28 cellular contexts compared by ENCODE assay signal in the genomic region with DNA sequence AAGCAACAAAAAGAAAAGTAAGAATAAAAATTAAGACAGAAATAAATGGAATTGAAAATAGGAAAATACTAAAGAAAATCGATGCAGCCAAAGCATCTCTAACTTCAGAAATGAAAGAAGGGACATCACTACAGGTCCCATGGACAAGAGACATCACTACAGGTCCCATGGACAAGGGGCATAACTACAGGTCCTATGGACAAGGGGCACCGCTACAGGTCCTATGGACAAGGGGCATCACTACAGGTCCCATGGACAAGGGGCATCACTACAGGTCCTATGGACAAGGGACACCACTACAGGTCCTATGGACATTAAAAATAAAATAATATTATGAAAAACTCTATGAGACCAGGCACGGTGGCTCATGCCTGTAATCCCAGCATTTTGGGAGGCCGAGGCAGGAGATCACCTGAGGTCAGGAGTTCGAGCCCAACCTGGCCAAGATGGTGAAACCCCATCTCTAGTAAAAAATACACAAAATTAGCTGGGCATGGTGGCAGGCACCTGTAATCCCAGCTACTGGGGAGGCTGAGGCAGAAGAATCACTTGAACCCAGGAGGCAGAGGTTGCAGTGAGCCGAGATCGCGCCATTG.
"Had no signal": no experiment of that assay in that cellular context is flagged by ENCODE, and none has a peak within 500 bp of the region (broad histone marks: within the 10 kb centered on the region; RNA-seq: fewer than 3 reads in every experiment).

No MANE protein-coding gene starts in this region.

- ATAC-seq: activated CD4-positive, alpha-beta T cell treated with anti-CD3 and anti-CD28 coated beads for 36 hours; activated CD8-positive, alpha-beta memory T cell treated with anti-CD3 and anti-CD28 coated beads, Interleukin-2, amount 10 ng/mL, durations not matched to agents 7 days and 5 days; activated CD8-positive, alpha-beta T cell treated with anti-CD3 and anti-CD28 coated beads, Interleukin-2, amount 10 ng/mL, durations not matched to agents 7 days and 5 days; activated naive CD4-positive, alpha-beta T cell treated with anti-CD3 and anti-CD28 coated beads, Interleukin-2, amount 50 U/mL, for 72 hours; naive thymus-derived CD8-positive, alpha-beta T cell; right cardiac atrium; stimulated activated naive CD8-positive, alpha-beta T cell treated with anti-CD3 and anti-CD28 coated beads, Interleukin-15, Interleukin-2, amounts not matched to agents 100 U/mL and 50 U/mL, for 24 hours had no signal

- H3K27ac Mint-ChIP-seq: activated CD4-positive, alpha-beta T cell treated with anti-CD3 and anti-CD28 coated beads for 36 hours; activated CD8-positive, alpha-beta memory T cell treated with anti-CD3 and anti-CD28 coated beads, Interleukin-2, amount 10 ng/mL, durations not matched to agents 7 days and 5 days; activated CD8-positive, alpha-beta T cell treated with anti-CD3 and anti-CD28 coated beads, Interleukin-2, amount 10 ng/mL, durations not matched to agents 7 days and 5 days; activated T-helper 2 cell treated with anti-CD3 and anti-CD28 coated beads, Interferon-gamma antibody, Interleukin-2, Interleukin-4, amounts not matched to agents 10 μg/mL and 5 μg/mL and 100 μg/mL, durations not matched to agents 14 hours and 24 hours and 36 hours; mesothelial cell of epicardium; neural progenitor cell; T-helper 2 cell treated with Interferon-gamma antibody and Interleukin-4, amounts not matched to agents 5 μg/mL and 100 μg/mL, for 36 hours had no signal

- H3K4me1 ChIP-seq: neural progenitor cell, parathyroid adenoma, testis had no signal

- H3K27ac ChIP-seq: coronary artery, dorsolateral prefrontal cortex, neural progenitor cell, parathyroid adenoma, testis had no signal

- H3K27me3 ChIP-seq: dorsolateral prefrontal cortex, neural progenitor cell, testis, transverse colon had no signal

- H3K4me3 Mint-ChIP-seq: activated CD4-positive, alpha-beta T cell treated with anti-CD3 and anti-CD28 coated beads for 36 hours; activated CD8-positive, alpha-beta memory T cell treated with anti-CD3 and anti-CD28 coated beads, Interleukin-2, amount 10 ng/mL, durations not matched to agents 7 days and 5 days; activated CD8-positive, alpha-beta T cell treated with anti-CD3 and anti-CD28 coated beads, Interleukin-2, amount 10 ng/mL, durations not matched to agents 7 days and 5 days; central memory CD8-positive, alpha-beta T cell; immature natural killer cell; mesothelial cell of epicardium; naive thymus-derived CD8-positive, alpha-beta T cell; neural progenitor cell; T-helper 2 cell treated with Interferon-gamma antibody and Interleukin-4, amounts not matched to agents 5 μg/mL and 100 μg/mL, for 36 hours had no signal

- H3K4me3 ChIP-seq: coronary artery, dorsolateral prefrontal cortex, neural progenitor cell, testis, transverse colon had no signal

- H3K9me3 ChIP-seq: testis had no signal

- H3K27me3 Mint-ChIP-seq: activated CD4-positive, alpha-beta T cell treated with anti-CD3 and anti-CD28 coated beads for 36 hours; activated CD8-positive, alpha-beta memory T cell treated with anti-CD3 and anti-CD28 coated beads, Interleukin-2, amount 10 ng/mL, durations not matched to agents 7 days and 5 days; central memory CD8-positive, alpha-beta T cell; naive thymus-derived CD8-positive, alpha-beta T cell had no signal

- H3K9ac ChIP-seq: neural progenitor cell, parathyroid adenoma had no signal

- H3K36me3 ChIP-seq: neural progenitor cell, transverse colon had no signal

- DNase-seq: activated CD4-positive, alpha-beta T cell treated with anti-CD3 and anti-CD28 coated beads for 36 hours; activated CD4-positive, CD25-positive, alpha-beta regulatory T cell; activated CD8-positive, alpha-beta memory T cell treated with anti-CD3 and anti-CD28 coated beads, Interleukin-2, amount 10 ng/mL, durations not matched to agents 7 days and 5 days; activated CD8-positive, alpha-beta T cell treated with anti-CD3 and anti-CD28 coated beads, Interleukin-2, amount 10 ng/mL, durations not matched to agents 7 days and 5 days; activated T-cell treated with anti-CD3 and anti-CD28 coated beads, Interleukin-2, amount 50 U/mL, for 48 hours; anterior cingulate cortex; dorsolateral prefrontal cortex; effector memory CD4-positive, alpha-beta T cell; foreskin fibroblast; head of caudate nucleus; hippocampal formation; immature natural killer cell; occipital lobe; right cardiac atrium; stimulated activated CD4-positive, alpha-beta T cell treated with anti-CD3 and anti-CD28 coated beads, Interleukin-4, amount 100 ng/mL, for 1 hour; stimulated activated naive CD8-positive, alpha-beta T cell treated with anti-CD3 and anti-CD28 coated beads, Interleukin-15, Interleukin-2, amounts not matched to agents 100 U/mL and 50 U/mL, for 24 hours; T-helper 1 cell; testis; transverse colon had no signal

- H3K4me1 Mint-ChIP-seq: central memory CD8-positive, alpha-beta T cell; neural progenitor cell had no signal
